Comparison of ENCODE assay signal across 35 cellular contexts in the genomic region with DNA sequence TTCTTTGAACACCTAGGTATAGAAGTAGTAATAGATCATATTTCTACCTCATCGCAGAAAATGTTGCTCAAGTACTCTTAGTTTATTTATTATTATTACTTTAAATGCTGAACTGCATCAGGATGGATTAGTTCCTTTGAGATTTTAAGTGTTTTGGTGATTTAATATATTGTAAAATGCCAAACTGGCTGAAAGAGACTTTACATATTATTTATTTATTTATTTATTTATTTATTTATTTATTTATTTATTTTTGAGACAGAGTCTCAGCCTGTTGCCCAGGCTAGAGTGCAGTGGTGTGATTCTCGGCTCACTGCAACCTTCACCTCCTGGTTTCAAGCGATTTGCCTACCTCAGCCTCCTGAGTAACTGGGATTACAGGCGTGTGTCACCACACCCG. TPM values are rescaled to one million over a fixed set of nuclear protein-coding genes. Genes with fewer than 3 reads are reported as not detected.
DNase-seq lines count a peak whose midpoint lies in the region; ATAC-seq, FAIRE-seq and TF ChIP-seq lines count a peak whose summit lies in the region.
"Had no signal": no experiment of that assay in that cellular context is flagged by ENCODE, and none has a peak within 500 bp of the region (broad histone marks: within the 10 kb centered on the region; RNA-seq: fewer than 3 reads in every experiment).

No MANE protein-coding gene starts in this region.

- DNase-seq in A549 (ENCODE audit: low read depth in 1 of 2, low spot score in 1 of 2) (no peak), GM23338 (ENCODE audit: low spot score) (no peak), K562 (ENCODE audit: extremely low read depth in 1 of 4, low spot score in 3 of 4) (no peak), trophoblast cell (no peak), left cardiac atrium (no peak), NCI-H187 (lab: John Stamatoyannopoulos, UW) (no peak), UCSD-AML1 (lab: John Stamatoyannopoulos, UW; ENCODE audit: unreplicated experiment) (no peak)
- DNase-seq: 8988T; ACHN; AML-193; BE2C; C1 segment of cervical spinal cord; Caco-2; Calu3; CD4-positive, alpha-beta memory T cell; CD4-positive, alpha-beta T cell; CD4-positive, CD25-positive, alpha-beta regulatory T cell; CD8-positive, alpha-beta memory T cell; CD8-positive, alpha-beta T cell; COR-L47; DMS 273 treated with DMSO at 0.1 percent for 48 hours; DMS153; DMS53; DMS79; DMS79 treated with DMSO at 0.1 percent for 48 hours; DND-41; EL had no signal

- in situ Hi-C loops in K562 (cut with MboI): no loop called here

- ATAC-seq in A549: no peak
- ATAC-seq in GM23338: no peak
- ATAC-seq in K562: no peak
- no peak for ATAC-seq in left cardiac atrium
- ATAC-seq: CD8-positive, alpha-beta T cell had no signal

- no peaks in the 10 kb centered on the region for H3K9me1 ChIP-seq in K562 (ENCODE audit: control insufficient read depth, insufficient read depth, low read length)

- H3K14ac ChIP-seq in trophoblast cell (ENCODE audit: low read length): no peak overlapping the region

- no peak overlapping the region for H2BK5ac ChIP-seq in trophoblast cell (ENCODE audit: low read depth, low read length, poor library complexity)

- CTCF ChIA-PET in A549 (lab: Yijun Ruan, JAX) (no interaction called here), HEK293 (lab: Yijun Ruan, JAX) (no interaction called here), K562 (lab: Yijun Ruan, JAX; ENCODE audit: low intra/inter-chr PET ratio) (no interaction called here)

- peaks cover 3% of the 10 kb centered on the region; the same call in 2 of the 3 replicates for H3K4me1 Mint-ChIP-seq in GM23338
- H3K4me1 Mint-ChIP-seq: B cell had no signal

- H3K36me3 Mint-ChIP-seq in GM23338 (ENCODE audit: low read depth): peaks cover 77% of the 10 kb centered on the region

- no peak for TF ChIP-seq RAD21 in A549 (conservative IDR thresholded peaks at IDR 0.05 in 1 of 2, IDR thresholded peaks at IDR 0.05 in 1 of 2)
- TF ChIP-seq RAD21 in K562 (CRISPR knock-in tag; conservative IDR thresholded peaks at IDR 0.05 in 1 of 2, IDR thresholded peaks at IDR 0.05 in 1 of 2): no peak

- H3K36me3 ChIP-seq in GM23338 (ENCODE audit: insufficient read depth) (peaks cover 51% of the 10 kb centered on the region), HEK293 (ENCODE audit: control insufficient read depth in 2 of 2, insufficient read depth in 1 of 2, low read length in 2 of 2) (peaks cover 70 to 90% of the 10 kb centered on the region in 2 experiments), K562 (ENCODE audit: control insufficient read depth, insufficient read depth, low read length) (peaks cover 93% of the 10 kb centered on the region), trophoblast cell (ENCODE audit: control insufficient read depth in 1 of 2, insufficient read depth in 2 of 2, low read length in 2 of 2) (peaks cover 17 to 24% of the 10 kb centered on the region in 2 experiments)

- H3K4me3 Mint-ChIP-seq in GM23338: no peak overlapping the region
- H3K4me3 Mint-ChIP-seq: B cell; CD14-positive monocyte; CD4-positive, alpha-beta memory T cell; CD4-positive, alpha-beta T cell; CD4-positive, CD25-positive, alpha-beta regulatory T cell; CD8-positive, alpha-beta memory T cell; CD8-positive, alpha-beta T cell had no signal

- H3K23ac ChIP-seq in trophoblast cell (ENCODE audit: low read length): no peak overlapping the region

- H3K4me2 ChIP-seq in A549 (no peak overlapping the region), GM23338 (no peak overlapping the region), K562 (ENCODE audit: insufficient read depth, low read length) (no peak overlapping the region), trophoblast cell (ENCODE audit: low read length) (no peak overlapping the region)
- H3K4me2 ChIP-seq: BLaER1; BLaER1 treated with 17β-estradiol and CSF1 and Interleukin-3, amounts not matched to agents 10 nM and 100 nM had no signal

- H4K12ac ChIP-seq in trophoblast cell (ENCODE audit: low read depth, low read length): no peak overlapping the region

- no peaks in the 10 kb centered on the region for H3K9me3 Mint-ChIP-seq in GM23338
- H3K9me3 Mint-ChIP-seq: CD4-positive, alpha-beta memory T cell; CD4-positive, alpha-beta T cell; CD4-positive, CD25-positive, alpha-beta regulatory T cell; CD8-positive, alpha-beta memory T cell; CD8-positive, alpha-beta T cell had no signal

- WGBS in A549 (ENCODE audit: missing lambda C conversion rate): 96% methylated on average over 5 of the region's 5 CpGs
- WGBS in K562 (ENCODE audit: insufficient coverage, low coverage, missing lambda C conversion rate): 95% methylated on average over 5 of the region's 5 CpGs
- WGBS in trophoblast cell (ENCODE audit: extremely low coverage, insufficient coverage, insufficient read length): no CpG with 5 or more reads among the region's 5 CpGs

- no peaks in the 10 kb centered on the region for H3K27me3 Mint-ChIP-seq in GM23338 (ENCODE audit: insufficient read depth, low read depth, poor library complexity)
- H3K27me3 Mint-ChIP-seq: B cell; CD4-positive, alpha-beta memory T cell; CD4-positive, alpha-beta T cell; CD4-positive, CD25-positive, alpha-beta regulatory T cell; CD8-positive, alpha-beta memory T cell had no signal

- no peak overlapping the region for H3K4ac ChIP-seq in trophoblast cell (ENCODE audit: low read depth, low read length)

- H3K4me3 ChIP-seq in A549: no peak overlapping the region
- no peak overlapping the region for H3K4me3 ChIP-seq in GM23338
- no peak overlapping the region for H3K4me3 ChIP-seq in HEK293 (ENCODE audit: low read depth, low read length)
- no peak overlapping the region for H3K4me3 ChIP-seq in K562
- no peak overlapping the region for H3K4me3 ChIP-seq in trophoblast cell (ENCODE audit: low read depth, low read length)
- H3K4me3 ChIP-seq: BLaER1; BLaER1 treated with 17β-estradiol and CSF1 and Interleukin-3, amounts not matched to agents 10 nM and 100 nM had no signal

- no peak overlapping the region for H2BK120ac ChIP-seq in trophoblast cell (ENCODE audit: insufficient read depth, low read length, poor library complexity)

- no peak overlapping the region for H4K8ac ChIP-seq in trophoblast cell (ENCODE audit: low read depth, low read length)

- no peak overlapping the region for H2AK5ac ChIP-seq in trophoblast cell (ENCODE audit: low read length)

- no TSS peak for BruUV-seq in K562 (replicated peaks; lab: Mats Ljungman, UMichigan)

- H3K9me2 ChIP-seq in GM23338 (ENCODE audit: insufficient read depth): no peaks in the 10 kb centered on the region

- H2AFZ ChIP-seq in GM23338 (no peak overlapping the region), K562 (ENCODE audit: low read depth, low read length) (no peak overlapping the region), trophoblast cell (ENCODE audit: insufficient read depth, low read length, poor library complexity) (no peak overlapping the region)

- TF ChIP-seq CTCF in A549 (IDR thresholded peaks at IDR 0.05) (no peak), GM23338 (conservative IDR thresholded peaks at IDR 0.05; ENCODE audit: low read depth in 2 of 2) (no peak), HEK293 (tag by site-specific recombination; IDR thresholded peaks at IDR 0.05) (no peak), K562 (IDR thresholded peaks at IDR 0.05 in 2 of 3, conservative IDR thresholded peaks at IDR 0.05 in 1 of 3; ENCODE audit: insufficient read depth in 2 of 3, low read depth in 1 of 3, low read length in 3 of 3) (no peak)

- H3K27ac ChIP-seq in A549: no peak overlapping the region
- H3K27ac ChIP-seq in GM23338 (ENCODE audit: low read depth): 0 out of 2 replicates have a peak overlapping the region, but pooled peaks have one; percentile 34
- H3K27ac ChIP-seq in HEK293 (ENCODE audit: extremely low read depth, low read depth, low read length): no peak overlapping the region
- no peak overlapping the region for H3K27ac ChIP-seq in K562 (ENCODE audit: extremely low read depth, low read depth, low read length)
- H3K27ac ChIP-seq in trophoblast cell (ENCODE audit: low read depth, low read length): no peak overlapping the region
- H3K27ac ChIP-seq: 22Rv1; BLaER1; BLaER1 treated with 17β-estradiol and CSF1 and Interleukin-3, amounts not matched to agents 10 nM and 100 nM; C4-2B had no signal

- H3K27me3 ChIP-seq in GM23338 (ENCODE audit: insufficient read depth) (no peaks in the 10 kb centered on the region), K562 (ENCODE audit: control insufficient read depth in 2 of 2, insufficient read depth in 2 of 2, low read length in 2 of 2) (no peaks in the 10 kb centered on the region), trophoblast cell (ENCODE audit: insufficient read depth, low read length) (no peaks in the 10 kb centered on the region)
- H3K27me3 ChIP-seq: BE2C; BLaER1; BLaER1 treated with 17β-estradiol and CSF1 and Interleukin-3, amounts not matched to agents 10 nM and 100 nM had no signal

- H4K20me1 ChIP-seq in GM23338 (replicated peaks; ENCODE audit: insufficient read depth): peaks cover 8% of the 10 kb centered on the region
- H4K20me1 ChIP-seq in K562 (replicated peaks; ENCODE audit: control insufficient read depth, insufficient read depth, low read length): no peaks in the 10 kb centered on the region

- no peak for FAIRE-seq in A549 (lab: Jason Lieb, UNC)
- FAIRE-seq in K562 (lab: Jason Lieb, UNC): no peak
- FAIRE-seq: A204.1 had no signal

- H3K9me3 ChIP-seq in A549 (no peaks in the 10 kb centered on the region), HEK293 (ENCODE audit: control insufficient read depth, insufficient read depth, low read depth, low read length) (no peaks in the 10 kb centered on the region), K562 (replicated peaks; ENCODE audit: control insufficient read depth, insufficient read depth, low read depth, low read length) (no peaks in the 10 kb centered on the region), trophoblast cell (ENCODE audit: insufficient read depth, low read depth, low read length) (no peaks in the 10 kb centered on the region)
- H3K9me3 ChIP-seq: BE2C; BLaER1; BLaER1 treated with 17β-estradiol and CSF1 and Interleukin-3, amounts not matched to agents 10 nM and 100 nM; Caco-2 had no signal

- H3K4me1 ChIP-seq in A549: peaks cover 13% of the 10 kb centered on the region
- no peaks in the 10 kb centered on the region for H3K4me1 ChIP-seq in GM23338 (ENCODE audit: insufficient read depth)
- H3K4me1 ChIP-seq in HEK293 (ENCODE audit: control insufficient read depth, insufficient read depth, low read length): no peaks in the 10 kb centered on the region
- H3K4me1 ChIP-seq in K562 (replicated peaks in 1 of 2; ENCODE audit: control insufficient read depth in 2 of 2, insufficient read depth in 2 of 2, low read length in 2 of 2): no peaks in the 10 kb centered on the region
- H3K4me1 ChIP-seq in trophoblast cell (ENCODE audit: control insufficient read depth in 1 of 2, insufficient read depth in 2 of 2, low read length in 2 of 2): no peaks in the 10 kb centered on the region
- H3K4me1 ChIP-seq: BE2C, BLaER1, Caco-2 had no signal

- no peak overlapping the region for H3K18ac ChIP-seq in trophoblast cell (ENCODE audit: low read length)

- H4K91ac ChIP-seq in trophoblast cell (ENCODE audit: low read depth, low read length): no peak overlapping the region

- no peak overlapping the region for H3K9ac ChIP-seq in K562 (ENCODE audit: insufficient read depth in 1 of 2, low read depth in 2 of 2, low read length in 2 of 2)
- no peak overlapping the region for H3K9ac ChIP-seq in trophoblast cell (ENCODE audit: low read length)
- H3K9ac ChIP-seq: BLaER1; BLaER1 treated with 17β-estradiol and CSF1 and Interleukin-3, amounts not matched to agents 10 nM and 100 nM had no signal

- no peak for TF ChIP-seq EP300 in A549 (IDR thresholded peaks at IDR 0.05)
- TF ChIP-seq EP300 in K562 (IDR thresholded peaks at IDR 0.05; ENCODE audit: low read length): no peak

- no peak overlapping the region for H3K27ac Mint-ChIP-seq in GM23338
- H3K27ac Mint-ChIP-seq: B cell; CD4-positive, alpha-beta memory T cell; CD4-positive, alpha-beta T cell; CD4-positive, CD25-positive, alpha-beta regulatory T cell; CD8-positive, alpha-beta memory T cell; CD8-positive, alpha-beta T cell had no signal

- no peak overlapping the region for H2BK12ac ChIP-seq in trophoblast cell (ENCODE audit: low read length)

- no peak for TF ChIP-seq POLR2A in A549 (IDR thresholded peaks at IDR 0.05; ENCODE audit: low read length)
- no peak for TF ChIP-seq POLR2A in K562 (conservative IDR thresholded peaks at IDR 0.05)

- H3K79me2 ChIP-seq in GM23338 (replicated peaks; ENCODE audit: insufficient read depth) (peaks cover 71% of the 10 kb centered on the region), K562 (ENCODE audit: control insufficient read depth, insufficient read depth, low read length) (peaks cover 30% of the 10 kb centered on the region), trophoblast cell (ENCODE audit: control insufficient read depth, insufficient read depth, low read length, poor library complexity) (no peaks in the 10 kb centered on the region)

- no peaks in the 10 kb centered on the region for H3F3A ChIP-seq in GM23338 (replicated peaks; ENCODE audit: low read depth)

- POLR2A ChIA-PET in A549 (lab: Yijun Ruan, JAX): no interaction called here
- POLR2A ChIA-PET in HEK293 (lab: Yijun Ruan, JAX): interaction anchor here (0.7 kb wide), 1 partner anchor 41 kb away, joined by 3 read pairs; no protein-coding TSS in a partner anchor
- POLR2A ChIA-PET in K562 (lab: Yijun Ruan, JAX): interaction anchor here (0.6 kb wide), 1 partner anchor 13 kb away, joined by 4 read pairs; no protein-coding TSS in a partner anchor

- intact Hi-C loops in K562 (cut with micrococcal nuclease): no loop called here
- intact Hi-C loops in left cardiac atrium (cut with DNase I): no loop called here

- no peaks in the 10 kb centered on the region for H3K79me1 ChIP-seq in trophoblast cell (ENCODE audit: low read length)

RNA-seq across cellular contexts. Expression of gene LMNB1, which starts 42.3 kb away (rescaled TPM):
- 37.0 and 45.9 TPM in 2 replicates for polyA plus RNA-seq in A549 (2011; rRNA removed)
- 66.0 and 76.2 TPM in 2 replicates for polyA plus RNA-seq in A549 (2012; cell fraction: cytosol; rRNA removed)
- polyA plus RNA-seq in A549 (2012; cell fraction: nucleus; rRNA removed): 73.3 and 176 TPM in 2 replicates
- polyA plus RNA-seq in A549 (2017; fragmentation: RNase III; extraction: RNeasy Plus Mini Kit Qiagen cat#74134 plus additional on column Dnase treatment): 55.6 to 62.2 TPM (median 57.0 TPM) in 3 replicates
- polyA minus RNA-seq in A549 (2011; rRNA and poly(A)+ RNA removed): 16.6 and 19.2 TPM in 2 replicates
- 269 and 299 TPM in 2 replicates for total RNA-seq in GM23338 (2014; rRNA removed; shearing (Covaris generic))
- polyA plus RNA-seq in GM23338 (2016; fragmentation: Nextera tagmentation; extraction: Ambion mirVana): 20.1 and 21.5 TPM in 2 replicates
- total RNA-seq in K562 (2011; cell fraction: chromatin; rRNA removed; ENCODE audit: low replicate concordance): 39.5 and 78.6 TPM in 2 replicates
- 36.1 and 37.5 TPM in 2 replicates for total RNA-seq in K562 (2011; cell fraction: nucleolus; rRNA removed)
- 31.4 TPM in 2 replicates for total RNA-seq in K562 (2011; cell fraction: nucleoplasm; rRNA removed)
- 124 and 131 TPM in 2 replicates for total RNA-seq in K562 (2014; rRNA removed)
- 155 and 182 TPM in 2 replicates for total RNA-seq in K562 (2014; rRNA removed; fragmentation: Illumina TruSeq; extraction: Trizol)
- total RNA-seq in K562 (2015; rRNA removed; fragmentation: Illumina TruSeq; extraction: Trizol): 154 and 157 TPM in 2 replicates
- 152 and 190 TPM in 2 replicates for total RNA-seq in K562 (2021)
- 73.3 and 84.2 TPM in 2 replicates for polyA plus RNA-seq in K562 (2011; rRNA removed)
- 39.1 and 92.5 TPM in 2 replicates for polyA plus RNA-seq in K562 (2011; cell fraction: cytosol; rRNA removed)
- polyA plus RNA-seq in K562 (2011; cell fraction: nucleus; rRNA removed): 25.1 and 42.3 TPM in 2 replicates
- 96.5 and 139 TPM in 2 replicates for polyA plus RNA-seq in K562 (2012)
- polyA plus RNA-seq in K562 (2014; fragmentation: Illumina TruSeq; extraction: Trizol): 148 and 158 TPM in 2 replicates
- 1 to 10 TPM; 2.8 to 7.6 TPM for polyA plus RNA-seq in K562 (2014; fragmentation: Nextera tagmentation; extraction: Ambion mirVana)
- 100 and 123 TPM in 2 replicates for polyA plus RNA-seq in K562 (2014; rRNA removed)
- polyA minus RNA-seq in K562 (2011; rRNA and poly(A)+ RNA removed): 96.8 and 136 TPM in 2 replicates
- 68.8 and 87.5 TPM in 2 replicates for polyA minus RNA-seq in K562 (2011; cell fraction: cytosol; rRNA and poly(A)+ RNA removed)
- 32.4 and 38.9 TPM in 2 replicates for polyA minus RNA-seq in K562 (2011; cell fraction: nucleus; rRNA and poly(A)+ RNA removed)
- 86.1 and 91.8 TPM in 2 replicates for polyA plus RNA-seq in trophoblast cell (2013)
- total RNA-seq in left cardiac atrium: 1 to 10 TPM; 3.7 to 6.2 TPM

Comparison
In these comparisons a context has a peak if more than half of its experiments do, and no peak if none do; other contexts are left out.
1. RNA of gene LMNB1, which starts 42.3 kb away (total RNA-seq): 269 to 299 TPM in GM23338 and 31.4 to 190 TPM in K562; 3.7 to 6.2 TPM in left cardiac atrium; every median in the first group is over 4 times any median in the second.